Comparison of ENCODE assay signal across 1 cellular context in the genomic region with DNA sequence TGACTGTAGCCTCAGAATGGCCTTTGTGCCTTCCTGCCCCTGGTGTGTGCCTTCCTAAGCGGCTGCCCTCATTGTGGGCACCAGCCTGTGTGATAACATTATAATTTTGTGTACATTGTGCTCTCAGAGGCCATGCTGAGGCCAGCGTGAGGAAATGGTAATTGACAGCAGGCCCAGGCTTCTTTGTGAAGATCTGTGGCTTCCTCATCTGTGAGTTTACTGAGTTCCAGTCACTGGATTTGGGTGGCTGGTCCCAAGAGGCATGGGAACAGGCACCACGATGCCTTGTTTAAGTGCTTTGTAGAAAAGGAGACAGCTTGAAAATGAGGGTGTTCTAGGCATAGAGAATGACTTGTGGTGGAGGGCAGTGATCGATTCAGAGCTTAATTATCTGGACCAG.
TF ChIP-seq lines count a peak whose summit lies in the region.

No MANE protein-coding gene starts in this region.

TF ChIP-seq in neural cell, 6 proteins besides CTCF, POLR2A, EP300 and RAD21 (continued from another document):
- TF ChIP-seq, protein P1, sequence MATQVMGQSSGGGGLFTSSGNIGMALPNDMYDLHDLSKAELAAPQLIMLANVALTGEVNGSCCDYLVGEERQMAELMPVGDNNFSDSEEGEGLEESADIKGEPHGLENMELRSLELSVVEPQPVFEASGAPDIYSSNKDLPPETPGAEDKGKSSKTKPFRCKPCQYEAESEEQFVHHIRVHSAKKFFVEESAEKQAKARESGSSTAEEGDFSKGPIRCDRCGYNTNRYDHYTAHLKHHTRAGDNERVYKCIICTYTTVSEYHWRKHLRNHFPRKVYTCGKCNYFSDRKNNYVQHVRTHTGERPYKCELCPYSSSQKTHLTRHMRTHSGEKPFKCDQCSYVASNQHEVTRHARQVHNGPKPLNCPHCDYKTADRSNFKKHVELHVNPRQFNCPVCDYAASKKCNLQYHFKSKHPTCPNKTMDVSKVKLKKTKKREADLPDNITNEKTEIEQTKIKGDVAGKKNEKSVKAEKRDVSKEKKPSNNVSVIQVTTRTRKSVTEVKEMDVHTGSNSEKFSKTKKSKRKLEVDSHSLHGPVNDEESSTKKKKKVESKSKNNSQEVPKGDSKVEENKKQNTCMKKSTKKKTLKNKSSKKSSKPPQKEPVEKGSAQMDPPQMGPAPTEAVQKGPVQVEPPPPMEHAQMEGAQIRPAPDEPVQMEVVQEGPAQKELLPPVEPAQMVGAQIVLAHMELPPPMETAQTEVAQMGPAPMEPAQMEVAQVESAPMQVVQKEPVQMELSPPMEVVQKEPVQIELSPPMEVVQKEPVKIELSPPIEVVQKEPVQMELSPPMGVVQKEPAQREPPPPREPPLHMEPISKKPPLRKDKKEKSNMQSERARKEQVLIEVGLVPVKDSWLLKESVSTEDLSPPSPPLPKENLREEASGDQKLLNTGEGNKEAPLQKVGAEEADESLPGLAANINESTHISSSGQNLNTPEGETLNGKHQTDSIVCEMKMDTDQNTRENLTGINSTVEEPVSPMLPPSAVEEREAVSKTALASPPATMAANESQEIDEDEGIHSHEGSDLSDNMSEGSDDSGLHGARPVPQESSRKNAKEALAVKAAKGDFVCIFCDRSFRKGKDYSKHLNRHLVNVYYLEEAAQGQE (IDR thresholded peaks at IDR 0.05; ENCODE audit: borderline replicate concordance), result no peak
- TF ChIP-seq EZH2 (IDR thresholded peaks at IDR 0.05; ENCODE audit: borderline replicate concordance, insufficient read depth, low read length, poor library complexity, severe bottlenecking) (no peak), TAF1 (IDR thresholded peaks at IDR 0.05; ENCODE audit: low read depth) (no peak), MXI1 (conservative IDR thresholded peaks at IDR 0.05; ENCODE audit: poor library complexity, severe bottlenecking) (no peak), SMC3 (conservative IDR thresholded peaks at IDR 0.05; ENCODE audit: poor library complexity) (no peak)
